ENCODE assay signal across 17 cellular contexts in genomic region chr14:58738189-58738836, GRCh38.
DNase-seq lines count a peak whose midpoint lies in the region; ATAC-seq, FAIRE-seq and TF ChIP-seq lines count a peak whose summit lies in the region.
"Had no signal": no experiment of that assay in that cellular context is flagged by ENCODE, and none has a peak within 500 bp of the region (broad histone marks: within the 10 kb centered on the region; RNA-seq: fewer than 3 reads in every experiment).

No MANE protein-coding gene starts in this region.

- H3K4me1 Mint-ChIP-seq in HFFc6 (ENCODE audit: low read depth) (peaks cover 74% of the 10 kb centered on the region), astrocyte (ENCODE audit: low read depth, unreplicated experiment) (peaks cover 32% of the 10 kb centered on the region)

- H3K36me3 Mint-ChIP-seq in HFFc6 (ENCODE audit: low read depth) (peaks cover 9% of the 10 kb centered on the region; the same call in 1 of the 2 replicates), astrocyte (ENCODE audit: low read depth, unreplicated experiment) (no peaks in the 10 kb centered on the region)

- H3K27me3 Mint-ChIP-seq in HFFc6 (ENCODE audit: insufficient read depth) (peaks cover 6% of the 10 kb centered on the region), astrocyte (ENCODE audit: low read depth, unreplicated experiment) (no peaks in the 10 kb centered on the region)

- no peaks in the 10 kb centered on the region for H3K79me2 ChIP-seq in astrocyte (ENCODE audit: insufficient read depth, low read length)

- DNase-seq in AG09309 (ENCODE audit: low read depth) (peak; percentile 57), HFFc6 (peak; percentile 89), astrocyte (ENCODE audit: low read depth) (peak; percentile 94), iris pigment epithelial cell (ENCODE audit: low read depth) (peak; percentile 96), GOT3 (lab: John Stamatoyannopoulos, UW) (no peak)
- DNase-seq: activated effector memory CD4-positive, alpha-beta T cell treated with anti-CD3 and anti-CD28 coated beads, Interleukin-2, amount 50 U/mL, for 16 hours; Caco-2; effector CD8-positive, alpha-beta T cell; kidney; NCI-H2107; Peyer's patch; stimulated activated CD4-positive, alpha-beta T cell treated with anti-CD3 and anti-CD28 coated beads, Interleukin-2, amount 100 ng/mL, for 24 hours; WERI-Rb-1 had no signal

- H3K27ac ChIP-seq in astrocyte (ENCODE audit: low read depth, low read length), result peak overlapping the region; percentile 79
- H3K27ac ChIP-seq: neutrophil, Peyer's patch, WERI-Rb-1 had no signal

- H4K20me1 ChIP-seq in astrocyte (ENCODE audit: insufficient read depth, low read length), result no peaks in the 10 kb centered on the region

- H3K36me3 ChIP-seq in astrocyte (ENCODE audit: insufficient read depth, low read length), result no peaks in the 10 kb centered on the region
- H3K36me3 ChIP-seq: neutrophil, Peyer's patch, WERI-Rb-1 had no signal

- peak overlapping the region; percentile 66 for H3K4me2 ChIP-seq in astrocyte (ENCODE audit: low read length)

- ATAC-seq in HG02610 (IDR thresholded peaks at IDR 0.05; ENCODE audit: unreplicated experiment), result no peak
- ATAC-seq in HG03565 (IDR thresholded peaks at IDR 0.05; ENCODE audit: unreplicated experiment), result no peak
- ATAC-seq in GM18505 (IDR thresholded peaks at IDR 0.05; ENCODE audit: unreplicated experiment), result no peak

- peak overlapping the region; percentile 44 for H3K9ac ChIP-seq in astrocyte (ENCODE audit: low read length)

- TF ChIP-seq CTCF in AG09309 (IDR thresholded peaks at IDR 0.05; ENCODE audit: control insufficient read depth, insufficient read depth, low read depth, low read length, missing control alignments) (no peak), HFFc6 (IDR thresholded peaks at IDR 0.05) (no peak), astrocyte (IDR thresholded peaks at IDR 0.05; ENCODE audit: insufficient read depth, low read depth, low read length) (no peak)

- H3K27ac Mint-ChIP-seq in HFFc6, result peak overlapping the region; percentile 71
- peak overlapping the region; percentile 82 for H3K27ac Mint-ChIP-seq in astrocyte (ENCODE audit: unreplicated experiment)

- H3K9me3 ChIP-seq in astrocyte (ENCODE audit: insufficient read depth, low read depth, low read length), result no peaks in the 10 kb centered on the region
- H3K9me3 ChIP-seq: Caco-2, neutrophil, Peyer's patch had no signal

- no peak for TF ChIP-seq POLR2A in GM18505 (IDR thresholded peaks at IDR 0.05; ENCODE audit: borderline replicate concordance, extremely low read depth, insufficient read depth, insufficient read length)

- H2AFZ ChIP-seq in astrocyte (ENCODE audit: low read depth, low read length), result no peak overlapping the region

- H3K9me3 Mint-ChIP-seq in HFFc6 (no peaks in the 10 kb centered on the region), astrocyte (ENCODE audit: unreplicated experiment) (no peaks in the 10 kb centered on the region)

- peaks cover 32% of the 10 kb centered on the region for H3K4me1 ChIP-seq in astrocyte (ENCODE audit: insufficient read depth, low read length)
- H3K4me1 ChIP-seq: Caco-2 had no signal

- FAIRE-seq in astrocyte (lab: Jason Lieb, UNC), result peak; percentile 95

- no peak overlapping the region for H3K4me3 ChIP-seq in AG09309 (ENCODE audit: control insufficient read depth, low read depth, low read length)
- no peak overlapping the region for H3K4me3 ChIP-seq in astrocyte (ENCODE audit: insufficient read depth, low read depth, low read length)
- H3K4me3 ChIP-seq: Peyer's patch had no signal

- H3K4me3 Mint-ChIP-seq in HFFc6 (peak overlapping the region; percentile 65), astrocyte (ENCODE audit: unreplicated experiment) (no peak overlapping the region)

- no peaks in the 10 kb centered on the region for H3K27me3 ChIP-seq in astrocyte (ENCODE audit: insufficient read depth, low read length)
- H3K27me3 ChIP-seq: neutrophil, Peyer's patch had no signal
